ENCODE assay signal across 13 cellular contexts in the genomic region with DNA sequence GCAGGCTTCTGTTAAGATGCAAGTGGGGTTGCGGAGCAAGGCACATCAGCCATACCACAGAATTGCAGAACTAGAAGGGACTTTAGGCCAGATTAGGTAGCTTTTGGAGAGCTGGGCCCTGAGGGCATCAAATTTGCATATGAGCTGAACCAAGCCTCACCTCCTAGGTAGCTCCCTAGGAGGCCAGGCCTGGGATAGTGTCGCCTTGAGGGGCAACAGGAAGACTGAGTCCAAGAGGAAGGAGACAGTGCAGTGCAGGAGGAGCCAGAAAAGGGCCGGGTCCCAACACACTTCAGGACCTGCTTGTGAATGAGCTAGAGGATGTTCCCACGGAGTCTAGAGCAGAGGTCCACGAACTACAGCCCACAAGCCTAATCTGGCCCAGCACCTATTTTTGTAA.
DNase-seq lines count a peak whose midpoint lies in the region; TF ChIP-seq lines count a peak whose summit lies in the region.
"Had no signal": no experiment of that assay in that cellular context is flagged by ENCODE, and none has a peak within 500 bp of the region (broad histone marks: within the 10 kb centered on the region; RNA-seq: fewer than 3 reads in every experiment).

No MANE protein-coding gene starts in this region.

- DNase-seq in endodermal cell = peak; percentile 21
- no peak for DNase-seq in GM10248 (ENCODE audit: extremely low spot score)
- no peak for DNase-seq in GM13977 (ENCODE audit: low spot score)
- DNase-seq in GM10266 (ENCODE audit: extremely low spot score) = no peak
- DNase-seq in stimulated activated CD4-positive, alpha-beta T cell treated with anti-CD3 and anti-CD28 coated beads, Interleukin-4, amount 100 ng/mL, for 24 hours = no peak
- DNase-seq: CD8-positive, alpha-beta memory T cell; KBM-7; NCI-H1105 treated with DMSO at 0.1 percent for 48 hours; NCI-H510A treated with DMSO at 0.1 percent for 48 hours; SJCRH30 had no signal

- 88 to 91% methylated on average over 2 to 5 of the region's 5 CpGs for WGBS in endodermal cell (ENCODE audit: insufficient coverage in 1 of 2, insufficient read length in 1 of 2), 2 experiments

- H3K9ac ChIP-seq in endodermal cell (ENCODE audit: extremely low read depth, low read length, poor library complexity, severe bottlenecking) = no peak overlapping the region
- H3K9ac ChIP-seq in muscle layer of colon (ENCODE audit: low read length) = no peak overlapping the region
- peak overlapping the region; percentile 21 to 36 for H3K9ac ChIP-seq in stomach smooth muscle (ENCODE audit: low read length in 2 of 2)

- TF ChIP-seq CTCF in endodermal cell (conservative IDR thresholded peaks at IDR 0.05) (no peak), GM10248 (IDR thresholded peaks at IDR 0.05; ENCODE audit: control extremely low read depth, extremely low read depth, low read depth, missing control alignments) (no peak), GM13977 (IDR thresholded peaks at IDR 0.05; ENCODE audit: extremely low read depth, insufficient read depth, missing control alignments) (no peak), GM10266 (IDR thresholded peaks at IDR 0.05; ENCODE audit: control insufficient read depth, insufficient read depth, low read depth, missing control alignments) (no peak)

- CTCF ChIA-PET in GM10248 (lab: Yijun Ruan, JAX) = no interaction called here

- H3K9me3 ChIP-seq in endodermal cell (ENCODE audit: control insufficient read depth, low read length) = peaks cover 13% of the 10 kb centered on the region
- no peaks in the 10 kb centered on the region for H3K9me3 ChIP-seq in muscle layer of colon (ENCODE audit: low read length)
- no peaks in the 10 kb centered on the region for H3K9me3 ChIP-seq in stomach smooth muscle (ENCODE audit: control insufficient read depth in 2 of 2, low read length in 2 of 2)
- H3K9me3 ChIP-seq: SJCRH30 had no signal

- no peak overlapping the region for H3K4me3 Mint-ChIP-seq in endodermal cell
- H3K4me3 Mint-ChIP-seq: CD8-positive, alpha-beta memory T cell had no signal

- peaks cover 13% of the 10 kb centered on the region for H3K4me1 Mint-ChIP-seq in endodermal cell
- H3K4me1 Mint-ChIP-seq: CD8-positive, alpha-beta memory T cell had no signal

- no peaks in the 10 kb centered on the region for H3K36me3 ChIP-seq in endodermal cell (ENCODE audit: control insufficient read depth, insufficient read depth, low read length)
- H3K36me3 ChIP-seq in muscle layer of colon (ENCODE audit: insufficient read depth, low read length) = no peaks in the 10 kb centered on the region
- peaks cover 0 to 2% of the 10 kb centered on the region in 2 donors for H3K36me3 ChIP-seq in stomach smooth muscle (ENCODE audit: control insufficient read depth in 2 of 2, insufficient read depth in 2 of 2, low read length in 2 of 2)
- H3K36me3 ChIP-seq: SJCRH30 had no signal

- POLR2A ChIA-PET in GM10248 (lab: Yijun Ruan, JAX) = no interaction called here

- in situ Hi-C loops in GM13977 (cut with MboI; ENCODE audit: low pct_unique_long_range_greater_than_20kb, low sequenced_read_pairs, unreplicated experiment) = no loop called here

- no peaks in the 10 kb centered on the region for H3K27me3 Mint-ChIP-seq in endodermal cell (ENCODE audit: insufficient read depth)

- H3K27ac ChIP-seq in angular gyrus (ENCODE audit: low read depth, low read length) (peak overlapping the region; percentile 62), endodermal cell (ENCODE audit: low read depth, low read length) (no peak overlapping the region), muscle layer of colon (ENCODE audit: low read depth, low read length) (peak overlapping the region; percentile 50), stomach smooth muscle (ENCODE audit: low read length) (peak overlapping the region; percentile 85)
- H3K27ac ChIP-seq: SJCRH30 had no signal

- H3K4me3 ChIP-seq in endodermal cell (ENCODE audit: low read length) (no peak overlapping the region), muscle layer of colon (ENCODE audit: low read depth in 1 of 2, low read length in 2 of 2) (no peak overlapping the region), stomach smooth muscle (ENCODE audit: low read length in 2 of 2) (peak overlapping the region in 1 of 2 donors; percentile 15)
- H3K4me3 ChIP-seq: SJCRH30 had no signal

- H3K36me3 Mint-ChIP-seq in endodermal cell (ENCODE audit: low read depth) = no peaks in the 10 kb centered on the region
- H3K36me3 Mint-ChIP-seq: CD8-positive, alpha-beta memory T cell had no signal

- H3K27ac Mint-ChIP-seq in endodermal cell = no peak overlapping the region

- H3K4me1 ChIP-seq in endodermal cell (ENCODE audit: control insufficient read depth, insufficient read depth, low read length) = no peaks in the 10 kb centered on the region
- H3K4me1 ChIP-seq in muscle layer of colon (ENCODE audit: insufficient read depth, low read length) = peaks cover 56% of the 10 kb centered on the region
- peaks cover 60% of the 10 kb centered on the region for H3K4me1 ChIP-seq in stomach smooth muscle (ENCODE audit: control insufficient read depth, insufficient read depth, low read length)

- H3K9me3 Mint-ChIP-seq in endodermal cell = peaks cover 5% of the 10 kb centered on the region

- H3K27me3 ChIP-seq in endodermal cell (ENCODE audit: control insufficient read depth, insufficient read depth, low read length, poor library complexity, severe bottlenecking) = no peaks in the 10 kb centered on the region
- no peaks in the 10 kb centered on the region for H3K27me3 ChIP-seq in muscle layer of colon (ENCODE audit: control insufficient read depth in 1 of 2, insufficient read depth in 2 of 2, low read length in 2 of 2)
- no peaks in the 10 kb centered on the region for H3K27me3 ChIP-seq in stomach smooth muscle (ENCODE audit: control insufficient read depth in 1 of 2, insufficient read depth in 2 of 2, low read length in 2 of 2)
- H3K27me3 ChIP-seq: SJCRH30 had no signal

Comparison
In these comparisons a context has a peak if more than half of its experiments do, and no peak if none do; other contexts are left out.
1. H3K9ac ChIP-seq: peak in stomach smooth muscle (2 of 2); none in endodermal cell (single experiment) and muscle layer of colon (single experiment).